ENCODE assay signal across 27 cellular contexts in genomic region chr7:8159595-8159994, GRCh38.
"Had no signal": no experiment of that assay in that cellular context is flagged by ENCODE, and none has a peak within 500 bp of the region (broad histone marks: within the 10 kb centered on the region; RNA-seq: fewer than 3 reads in every experiment).

No MANE protein-coding gene starts in this region.

- H3K36me3 ChIP-seq: colonic mucosa, gastrocnemius medialis had no signal

- ATAC-seq: effector memory CD8-positive, alpha-beta T cell; esophagus mucosa; foreskin keratinocyte; gastrocnemius medialis; gastroesophageal sphincter; heart left ventricle; heart right ventricle had no signal

- H3K27ac ChIP-seq: colonic mucosa, coronary artery, epithelial cell of prostate, esophagus muscularis mucosa, esophagus squamous epithelium, foreskin keratinocyte, gastrocnemius medialis, gastroesophageal sphincter, heart left ventricle, heart right ventricle had no signal

- H3K27me3 ChIP-seq: colonic mucosa, dorsolateral prefrontal cortex, esophagus muscularis mucosa, esophagus squamous epithelium, foreskin keratinocyte, gastrocnemius medialis, gastroesophageal sphincter, heart left ventricle, heart right ventricle had no signal

- DNase-seq: colonic mucosa; cortex of kidney; dermis blood vessel endothelial cell; dorsolateral prefrontal cortex; effector CD4-positive, alpha-beta T cell; effector CD8-positive, alpha-beta T cell; effector memory CD4-positive, alpha-beta T cell; effector memory CD8-positive, alpha-beta T cell; endodermal cell; erythroblast; esophagus squamous epithelium; foreskin fibroblast; foreskin keratinocyte; foreskin melanocyte; gastrocnemius medialis; glutamatergic neuron; head of caudate nucleus; heart left ventricle; heart right ventricle had no signal

- H3K4me1 ChIP-seq: colonic mucosa, esophagus muscularis mucosa, esophagus squamous epithelium, foreskin keratinocyte, gastrocnemius medialis, gastroesophageal sphincter had no signal

- H3K9me3 ChIP-seq: colonic mucosa, esophagus muscularis mucosa, esophagus squamous epithelium, gastrocnemius medialis, gastroesophageal sphincter, heart left ventricle, heart right ventricle had no signal

- FAIRE-seq: colon, endometrium, endothelial cell of umbilical vein had no signal

- H3K4me3 ChIP-seq: colonic mucosa, coronary artery, dorsolateral prefrontal cortex, esophagus muscularis mucosa, esophagus squamous epithelium, gastrocnemius medialis, gastroesophageal sphincter, heart left ventricle, heart right ventricle had no signal
